In the genomic region with DNA sequence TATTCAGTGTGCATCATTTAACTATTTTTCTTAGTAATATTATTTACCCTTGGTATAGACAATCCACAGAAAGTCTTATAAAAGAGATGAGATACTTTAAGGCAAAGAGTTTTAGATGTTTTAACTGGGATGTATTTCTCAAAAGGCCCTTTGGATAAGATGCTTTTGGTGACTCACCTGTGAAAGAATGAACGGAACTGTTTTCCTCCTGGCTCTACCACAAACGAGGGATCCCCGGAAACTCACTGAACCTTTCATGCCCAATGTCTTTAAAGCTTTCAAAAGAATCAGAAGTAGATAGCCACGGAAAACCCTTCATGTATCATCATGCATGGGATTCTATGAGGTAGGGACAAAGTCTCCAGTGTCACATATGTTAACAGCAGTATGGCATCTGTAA, we compare ENCODE assay signal across 1 cellular context.
TF ChIP-seq lines count a peak whose summit lies in the region.

No MANE protein-coding gene starts in this region.

TF ChIP-seq in GM23338, 12 proteins besides CTCF, POLR2A, EP300 and RAD21 (continued from another document):
- TF ChIP-seq, protein P1, sequence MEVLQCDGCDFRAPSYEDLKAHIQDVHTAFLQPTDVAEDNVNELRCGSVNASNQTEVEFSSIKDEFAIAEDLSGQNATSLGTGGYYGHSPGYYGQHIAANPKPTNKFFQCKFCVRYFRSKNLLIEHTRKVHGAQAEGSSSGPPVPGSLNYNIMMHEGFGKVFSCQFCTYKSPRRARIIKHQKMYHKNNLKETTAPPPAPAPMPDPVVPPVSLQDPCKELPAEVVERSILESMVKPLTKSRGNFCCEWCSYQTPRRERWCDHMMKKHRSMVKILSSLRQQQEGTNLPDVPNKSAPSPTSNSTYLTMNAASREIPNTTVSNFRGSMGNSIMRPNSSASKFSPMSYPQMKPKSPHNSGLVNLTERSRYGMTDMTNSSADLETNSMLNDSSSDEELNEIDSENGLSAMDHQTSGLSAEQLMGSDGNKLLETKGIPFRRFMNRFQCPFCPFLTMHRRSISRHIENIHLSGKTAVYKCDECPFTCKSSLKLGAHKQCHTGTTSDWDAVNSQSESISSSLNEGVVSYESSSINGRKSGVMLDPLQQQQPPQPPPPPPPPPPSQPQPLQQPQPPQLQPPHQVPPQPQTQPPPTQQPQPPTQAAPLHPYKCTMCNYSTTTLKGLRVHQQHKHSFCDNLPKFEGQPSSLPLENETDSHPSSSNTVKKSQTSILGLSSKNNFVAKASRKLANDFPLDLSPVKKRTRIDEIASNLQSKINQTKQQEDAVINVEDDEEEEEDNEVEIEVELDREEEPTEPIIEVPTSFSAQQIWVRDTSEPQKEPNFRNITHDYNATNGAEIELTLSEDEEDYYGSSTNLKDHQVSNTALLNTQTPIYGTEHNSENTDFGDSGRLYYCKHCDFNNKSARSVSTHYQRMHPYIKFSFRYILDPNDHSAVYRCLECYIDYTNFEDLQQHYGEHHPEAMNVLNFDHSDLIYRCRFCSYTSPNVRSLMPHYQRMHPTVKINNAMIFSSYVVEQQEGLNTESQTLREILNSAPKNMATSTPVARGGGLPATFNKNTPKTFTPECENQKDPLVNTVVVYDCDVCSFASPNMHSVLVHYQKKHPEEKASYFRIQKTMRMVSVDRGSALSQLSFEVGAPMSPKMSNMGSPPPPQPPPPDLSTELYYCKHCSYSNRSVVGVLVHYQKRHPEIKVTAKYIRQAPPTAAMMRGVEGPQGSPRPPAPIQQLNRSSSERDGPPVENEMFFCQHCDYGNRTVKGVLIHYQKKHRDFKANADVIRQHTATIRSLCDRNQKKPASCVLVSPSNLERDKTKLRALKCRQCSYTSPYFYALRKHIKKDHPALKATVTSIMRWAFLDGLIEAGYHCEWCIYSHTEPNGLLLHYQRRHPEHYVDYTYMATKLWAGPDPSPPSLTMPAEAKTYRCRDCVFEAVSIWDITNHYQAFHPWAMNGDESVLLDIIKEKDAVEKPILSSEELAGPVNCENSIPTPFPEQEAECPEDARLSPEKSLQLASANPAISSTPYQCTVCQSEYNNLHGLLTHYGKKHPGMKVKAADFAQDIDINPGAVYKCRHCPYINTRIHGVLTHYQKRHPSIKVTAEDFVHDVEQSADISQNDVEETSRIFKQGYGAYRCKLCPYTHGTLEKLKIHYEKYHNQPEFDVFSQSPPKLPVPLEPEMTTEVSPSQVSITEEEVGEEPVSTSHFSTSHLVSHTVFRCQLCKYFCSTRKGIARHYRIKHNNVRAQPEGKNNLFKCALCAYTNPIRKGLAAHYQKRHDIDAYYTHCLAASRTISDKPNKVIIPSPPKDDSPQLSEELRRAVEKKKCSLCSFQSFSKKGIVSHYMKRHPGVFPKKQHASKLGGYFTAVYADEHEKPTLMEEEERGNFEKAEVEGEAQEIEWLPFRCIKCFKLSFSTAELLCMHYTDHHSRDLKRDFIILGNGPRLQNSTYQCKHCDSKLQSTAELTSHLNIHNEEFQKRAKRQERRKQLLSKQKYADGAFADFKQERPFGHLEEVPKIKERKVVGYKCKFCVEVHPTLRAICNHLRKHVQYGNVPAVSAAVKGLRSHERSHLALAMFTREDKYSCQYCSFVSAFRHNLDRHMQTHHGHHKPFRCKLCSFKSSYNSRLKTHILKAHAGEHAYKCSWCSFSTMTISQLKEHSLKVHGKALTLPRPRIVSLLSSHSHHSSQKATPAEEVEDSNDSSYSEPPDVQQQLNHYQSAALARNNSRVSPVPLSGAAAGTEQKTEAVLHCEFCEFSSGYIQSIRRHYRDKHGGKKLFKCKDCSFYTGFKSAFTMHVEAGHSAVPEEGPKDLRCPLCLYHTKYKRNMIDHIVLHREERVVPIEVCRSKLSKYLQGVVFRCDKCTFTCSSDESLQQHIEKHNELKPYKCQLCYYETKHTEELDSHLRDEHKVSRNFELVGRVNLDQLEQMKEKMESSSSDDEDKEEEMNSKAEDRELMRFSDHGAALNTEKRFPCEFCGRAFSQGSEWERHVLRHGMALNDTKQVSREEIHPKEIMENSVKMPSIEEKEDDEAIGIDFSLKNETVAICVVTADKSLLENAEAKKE (CRISPR knock-in tag; IDR thresholded peaks at IDR 0.05), result no peak
- TF ChIP-seq JUNB (IDR thresholded peaks at IDR 0.05; ENCODE audit: unreplicated experiment), result no peak
- no peak for TF ChIP-seq ZNF114 (CRISPR knock-in tag; IDR thresholded peaks at IDR 0.05)
- TF ChIP-seq CREB1 (CRISPR knock-in tag; IDR thresholded peaks at IDR 0.05; ENCODE audit: low read depth), result no peak
- no peak for TF ChIP-seq NANOG (IDR thresholded peaks at IDR 0.05; ENCODE audit: borderline replicate concordance)
- TF ChIP-seq, protein P2, sequence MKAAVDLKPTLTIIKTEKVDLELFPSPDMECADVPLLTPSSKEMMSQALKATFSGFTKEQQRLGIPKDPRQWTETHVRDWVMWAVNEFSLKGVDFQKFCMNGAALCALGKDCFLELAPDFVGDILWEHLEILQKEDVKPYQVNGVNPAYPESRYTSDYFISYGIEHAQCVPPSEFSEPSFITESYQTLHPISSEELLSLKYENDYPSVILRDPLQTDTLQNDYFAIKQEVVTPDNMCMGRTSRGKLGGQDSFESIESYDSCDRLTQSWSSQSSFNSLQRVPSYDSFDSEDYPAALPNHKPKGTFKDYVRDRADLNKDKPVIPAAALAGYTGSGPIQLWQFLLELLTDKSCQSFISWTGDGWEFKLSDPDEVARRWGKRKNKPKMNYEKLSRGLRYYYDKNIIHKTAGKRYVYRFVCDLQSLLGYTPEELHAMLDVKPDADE (IDR thresholded peaks at IDR 0.05), result no peak
- TF ChIP-seq, protein P3, sequence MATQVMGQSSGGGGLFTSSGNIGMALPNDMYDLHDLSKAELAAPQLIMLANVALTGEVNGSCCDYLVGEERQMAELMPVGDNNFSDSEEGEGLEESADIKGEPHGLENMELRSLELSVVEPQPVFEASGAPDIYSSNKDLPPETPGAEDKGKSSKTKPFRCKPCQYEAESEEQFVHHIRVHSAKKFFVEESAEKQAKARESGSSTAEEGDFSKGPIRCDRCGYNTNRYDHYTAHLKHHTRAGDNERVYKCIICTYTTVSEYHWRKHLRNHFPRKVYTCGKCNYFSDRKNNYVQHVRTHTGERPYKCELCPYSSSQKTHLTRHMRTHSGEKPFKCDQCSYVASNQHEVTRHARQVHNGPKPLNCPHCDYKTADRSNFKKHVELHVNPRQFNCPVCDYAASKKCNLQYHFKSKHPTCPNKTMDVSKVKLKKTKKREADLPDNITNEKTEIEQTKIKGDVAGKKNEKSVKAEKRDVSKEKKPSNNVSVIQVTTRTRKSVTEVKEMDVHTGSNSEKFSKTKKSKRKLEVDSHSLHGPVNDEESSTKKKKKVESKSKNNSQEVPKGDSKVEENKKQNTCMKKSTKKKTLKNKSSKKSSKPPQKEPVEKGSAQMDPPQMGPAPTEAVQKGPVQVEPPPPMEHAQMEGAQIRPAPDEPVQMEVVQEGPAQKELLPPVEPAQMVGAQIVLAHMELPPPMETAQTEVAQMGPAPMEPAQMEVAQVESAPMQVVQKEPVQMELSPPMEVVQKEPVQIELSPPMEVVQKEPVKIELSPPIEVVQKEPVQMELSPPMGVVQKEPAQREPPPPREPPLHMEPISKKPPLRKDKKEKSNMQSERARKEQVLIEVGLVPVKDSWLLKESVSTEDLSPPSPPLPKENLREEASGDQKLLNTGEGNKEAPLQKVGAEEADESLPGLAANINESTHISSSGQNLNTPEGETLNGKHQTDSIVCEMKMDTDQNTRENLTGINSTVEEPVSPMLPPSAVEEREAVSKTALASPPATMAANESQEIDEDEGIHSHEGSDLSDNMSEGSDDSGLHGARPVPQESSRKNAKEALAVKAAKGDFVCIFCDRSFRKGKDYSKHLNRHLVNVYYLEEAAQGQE (IDR thresholded peaks at IDR 0.05; ENCODE audit: unreplicated experiment), result no peak
- no peak for TF ChIP-seq STAT1 (IDR thresholded peaks at IDR 0.05; ENCODE audit: unreplicated experiment)
- TF ChIP-seq EZH2phosphoT487 (IDR thresholded peaks at IDR 0.05; ENCODE audit: unreplicated experiment), result no peak
- no peak for TF ChIP-seq POLR2AphosphoS5 (IDR thresholded peaks at IDR 0.05; ENCODE audit: low read depth)
- no peak for TF ChIP-seq EZH2 (IDR thresholded peaks at IDR 0.05; ENCODE audit: low read depth, unreplicated experiment)
